1 cellular context compared by ENCODE assay signal in genomic region chr16:11915644-11916523, GRCh38.
A peak's percentile ranks its signal among the peaks of the same experiment; 100 is the strongest.
TF ChIP-seq lines count a peak whose summit lies in the region.

GSPT1 (minus strand) TSS chr16:11915956; CDS start chr16:11915720, 236 bp downstream.

TF ChIP-seq in K562, 482 proteins besides CTCF, POLR2A, EP300 and RAD21 (continued from another document and continues in another):
- TF ChIP-seq MGA (IDR thresholded peaks at IDR 0.05) (peak; percentile 53), FOXJ2 (tag; IDR thresholded peaks at IDR 0.05) (peak; percentile 93), CHD4 (IDR thresholded peaks at IDR 0.05; ENCODE audit: insufficient read depth, insufficient replicate concordance, low read depth, low read length, poor library complexity, severe bottlenecking) (no peak), E2F8 (IDR thresholded peaks at IDR 0.05; ENCODE audit: low read depth, partially characterized antibody) (peak; percentile 76), ZNF384 (IDR thresholded peaks at IDR 0.05; ENCODE audit: low read depth, low read length) (no peak), ATF3 (IDR thresholded peaks at IDR 0.05) (no peak), ATF3 (CRISPR knock-in tag; conservative IDR thresholded peaks at IDR 0.05) (no peak), TRIM25 (IDR thresholded peaks at IDR 0.05; ENCODE audit: borderline replicate concordance) (no peak), ZNF77 (CRISPR knock-in tag; IDR thresholded peaks at IDR 0.05) (no peak), EWSR1 (IDR thresholded peaks at IDR 0.05; ENCODE audit: borderline replicate concordance, low read depth, partially characterized antibody) (no peak), ZNF217 (CRISPR knock-in tag; IDR thresholded peaks at IDR 0.05) (no peak), ARID3B (CRISPR knock-in tag; IDR thresholded peaks at IDR 0.05; ENCODE audit: borderline replicate concordance) (no peak), CGGBP1 (CRISPR knock-in tag; IDR thresholded peaks at IDR 0.05) (peak; percentile 24; the same call in 1 of the 2 replicates), ERF (CRISPR knock-in tag; IDR thresholded peaks at IDR 0.05) (no peak; the same call in 1 of the 2 replicates), ZNF134 (CRISPR knock-in tag; conservative IDR thresholded peaks at IDR 0.05) (peak; percentile 63), PREB (CRISPR knock-in tag; IDR thresholded peaks at IDR 0.05) (no peak), ZNF445 (CRISPR knock-in tag; IDR thresholded peaks at IDR 0.05; ENCODE audit: low read depth) (no peak), ZNF3 (CRISPR knock-in tag; IDR thresholded peaks at IDR 0.05) (no peak), NR1H2 (CRISPR knock-in tag; IDR thresholded peaks at IDR 0.05) (no peak), XRCC3 (IDR thresholded peaks at IDR 0.05) (no peak), ETV5 (CRISPR knock-in tag; IDR thresholded peaks at IDR 0.05; ENCODE audit: low read depth) (peak; percentile 96), RREB1 (CRISPR knock-in tag; IDR thresholded peaks at IDR 0.05) (no peak)
